In genomic region chr2:223104336-223104735, GRCh38 we compare ENCODE assay signal across 19 cellular contexts. TPM values are rescaled to one million over a fixed set of nuclear protein-coding genes. Genes with fewer than 3 reads are reported as not detected.
DNase-seq lines count a peak whose midpoint lies in the region; ATAC-seq and TF ChIP-seq lines count a peak whose summit lies in the region.
"Had no signal": no experiment of that assay in that cellular context is flagged by ENCODE, and none has a peak within 500 bp of the region (broad histone marks: within the 10 kb centered on the region; RNA-seq: fewer than 3 reads in every experiment).

No MANE protein-coding gene starts in this region.

- H2BK120ac ChIP-seq in IMR-90 (ENCODE audit: low read depth, low read length) = no peak overlapping the region

- H3K4ac ChIP-seq in IMR-90 (ENCODE audit: low read depth, low read length) = no peak overlapping the region

- H3K56ac ChIP-seq in IMR-90 (ENCODE audit: extremely low read depth, insufficient read depth, low read length) = no peak overlapping the region

- H2AK5ac ChIP-seq in IMR-90 (ENCODE audit: low read depth, low read length) = no peak overlapping the region

- peaks cover 10% of the 10 kb centered on the region; the same call in 1 of the 2 replicates for H3F3A ChIP-seq in MM.1S (ENCODE audit: insufficient read depth, low read length)

- H2BK20ac ChIP-seq in IMR-90 (ENCODE audit: low read depth, low read length) = no peak overlapping the region

- H3K9me1 ChIP-seq in IMR-90 (ENCODE audit: insufficient read depth, low read length) = no peaks in the 10 kb centered on the region

- H3K4me3 ChIP-seq in IMR-90 (ENCODE audit: insufficient read depth, low read depth, low read length) (no peak overlapping the region), MM.1S (ENCODE audit: low read length) (no peak overlapping the region)
- H3K4me3 ChIP-seq: MG63, Peyer's patch, SJCRH30 had no signal

- intact Hi-C loops in IMR-90 (cut with micrococcal nuclease) = no loop called here

- CTCF ChIA-PET in IMR-90 (lab: Yijun Ruan, JAX) = no interaction called here

- no peak overlapping the region for H3K27ac ChIP-seq in IMR-90 (ENCODE audit: insufficient read depth, low read length)
- no peak overlapping the region for H3K27ac ChIP-seq in MM.1S (ENCODE audit: low read length)
- H3K27ac ChIP-seq: Peyer's patch, SJCRH30 had no signal

- DNase-seq in IMR-90 (no peak), M059J (ENCODE audit: low read depth) (peak; percentile 29), RPMI7951 (ENCODE audit: low read depth) (peak; percentile 63), myocyte (ENCODE audit: low read depth) (peak; percentile 71), MM.1S (no peak)
- DNase-seq in stimulated activated CD4-positive, alpha-beta T cell treated with anti-CD3 and anti-CD28 coated beads, Interleukin-2, amount 100 ng/mL, for 24 hours = no peak
- DNase-seq: CD4-positive, CD25-positive, alpha-beta regulatory T cell; DMS79; HFFc6; Karpas-422; MG63; NCI-H1105 treated with DMSO at 0.1 percent for 48 hours; NCI-H2029 treated with DMSO at 0.1 percent for 48 hours; NCI-H69; Peyer's patch; SJCRH30 had no signal

- H2AK9ac ChIP-seq in IMR-90 (replicated peaks; ENCODE audit: low read depth, low read length, poor library complexity) = no peak overlapping the region

- no peaks in the 10 kb centered on the region for H3K9me2 ChIP-seq in MM.1S (replicated peaks; ENCODE audit: insufficient read depth, low read length)

- H3K18ac ChIP-seq in IMR-90 (ENCODE audit: low read depth, low read length) = no peak overlapping the region

- no peak overlapping the region for H3K9ac ChIP-seq in IMR-90 (ENCODE audit: low read depth, low read length)
- no peak overlapping the region for H3K9ac ChIP-seq in MM.1S (ENCODE audit: low read length)

- no peak for TF ChIP-seq RAD21 in IMR-90 (IDR thresholded peaks at IDR 0.05; ENCODE audit: low read length)

- H3K4me2 ChIP-seq in IMR-90 (ENCODE audit: low read depth, low read length) (no peak overlapping the region), MM.1S (ENCODE audit: low read depth, low read length) (no peak overlapping the region)

- H2AFZ ChIP-seq in IMR-90 (replicated peaks; ENCODE audit: low read length, poor library complexity) (peak overlapping the region; percentile 53), MM.1S (ENCODE audit: low read length) (no peak overlapping the region)

- BruUV-seq in IMR-90 (replicated peaks; lab: Mats Ljungman, UMichigan) = no TSS peak

- no peak for TF ChIP-seq POLR2A in IMR-90 (IDR thresholded peaks at IDR 0.05; ENCODE audit: low read depth, low read length)

- H3K4me1 ChIP-seq in IMR-90 (ENCODE audit: control insufficient read depth, insufficient read depth, low read length) = peaks cover 4% of the 10 kb centered on the region
- peaks cover 8% of the 10 kb centered on the region for H3K4me1 ChIP-seq in MM.1S (ENCODE audit: low read length)
- H3K4me1 ChIP-seq: Peyer's patch had no signal

- ATAC-seq in IMR-90 (ENCODE audit: low read depth) (no peak), GM18519 (IDR thresholded peaks at IDR 0.05; ENCODE audit: low FRiP score, unreplicated experiment) (no peak)

- H2BK15ac ChIP-seq in IMR-90 (ENCODE audit: low read depth, low read length) = no peak overlapping the region

- in situ Hi-C loops in IMR-90 (cut with MboI; ENCODE audit: low sequenced_read_pairs) = no loop called here

- H3K79me1 ChIP-seq in IMR-90 (ENCODE audit: low read depth in 1 of 2, low read length in 2 of 2) = no peaks in the 10 kb centered on the region

- POLR2A ChIA-PET in IMR-90 (lab: Charles Lee; ENCODE audit: unreplicated experiment) = no interaction called here

- H3K27me3 ChIP-seq in IMR-90 (ENCODE audit: control insufficient read depth, insufficient read depth, low read length) (no peaks in the 10 kb centered on the region; the same call in 1 of the 2 replicates), MM.1S (replicated peaks; ENCODE audit: insufficient read depth, low read length) (no peaks in the 10 kb centered on the region)
- H3K27me3 ChIP-seq: MG63, Peyer's patch, SJCRH30 had no signal

- H3K36me3 ChIP-seq in IMR-90 (ENCODE audit: control insufficient read depth, insufficient read depth, low read length) (no peaks in the 10 kb centered on the region), MM.1S (replicated peaks; ENCODE audit: insufficient read depth, low read length) (no peaks in the 10 kb centered on the region)
- H3K36me3 ChIP-seq: MG63, Peyer's patch, SJCRH30 had no signal

- dilution Hi-C loops in IMR-90 (cut with HindIII; ENCODE audit: low sequenced_read_pairs, unreplicated experiment) = no loop called here

- H3K79me2 ChIP-seq in MM.1S (ENCODE audit: low read length) = no peaks in the 10 kb centered on the region

- no peak overlapping the region for H3K23ac ChIP-seq in IMR-90 (ENCODE audit: low read depth, low read length)

- no peak overlapping the region for H3K14ac ChIP-seq in IMR-90 (replicated peaks; ENCODE audit: low read depth, low read length)

- H4K8ac ChIP-seq in IMR-90 (ENCODE audit: low read depth in 2 of 2, low read length in 2 of 2) = no peak overlapping the region

- H4K91ac ChIP-seq in IMR-90 (ENCODE audit: insufficient read depth, low read depth, low read length) = no peak overlapping the region

- H4K20me1 ChIP-seq in IMR-90 (ENCODE audit: insufficient read depth, low read length) (no peaks in the 10 kb centered on the region), MM.1S (ENCODE audit: insufficient read depth, low read length) (no peaks in the 10 kb centered on the region)

- H3K9me3 ChIP-seq in IMR-90 (ENCODE audit: control insufficient read depth, insufficient read depth, low read length) (no peaks in the 10 kb centered on the region), MM.1S (replicated peaks; ENCODE audit: insufficient read depth, low read length) (no peaks in the 10 kb centered on the region)
- H3K9me3 ChIP-seq: MG63, Peyer's patch, SJCRH30 had no signal

- 88% methylated on average over 1 of the region's 6 CpGs; no CpG with 5 or more reads in 1 of the 2 experiments for WGBS in IMR-90 (ENCODE audit: extremely low coverage in 2 of 2, insufficient read length in 1 of 2), 2 experiments

- H4K5ac ChIP-seq in IMR-90 (ENCODE audit: low read depth, low read length) = no peak overlapping the region

- TF ChIP-seq CTCF in IMR-90 (conservative IDR thresholded peaks at IDR 0.05; ENCODE audit: low read depth, low read length) = no peak
- no peak for TF ChIP-seq CTCF in MM.1S (IDR thresholded peaks at IDR 0.05; ENCODE audit: low read length)

- H2BK5ac ChIP-seq in IMR-90 (ENCODE audit: low read depth, low read length, poor library complexity, severe bottlenecking) = no peak overlapping the region

TF ChIP-seq in IMR-90, 13 proteins besides CTCF, POLR2A, EP300 and RAD21:
- TF ChIP-seq MAFK (IDR thresholded peaks at IDR 0.05; ENCODE audit: low read depth, low read length) = no peak
- no peak for TF ChIP-seq RFX5 (IDR thresholded peaks at IDR 0.05; ENCODE audit: low read depth, low read length)
- TF ChIP-seq MAZ (IDR thresholded peaks at IDR 0.05; ENCODE audit: borderline replicate concordance, low read depth, low read length) = no peak
- no peak for TF ChIP-seq ELK1 (IDR thresholded peaks at IDR 0.05; ENCODE audit: borderline replicate concordance, low read depth, low read length)
- TF ChIP-seq CHD1 (IDR thresholded peaks at IDR 0.05; ENCODE audit: low read depth, low read length) = no peak

RNA-seq across cellular contexts. Expression of gene KCNE4, which starts 52.3 kb away (rescaled TPM):
- 6.6 and 8.3 TPM in 2 replicates for total RNA-seq in IMR-90 (2012; rRNA removed)
- polyA plus RNA-seq in IMR-90 (2012; rRNA removed) = 6.8 and 8.1 TPM in 2 replicates
- 7.4 and 17.0 TPM in 2 replicates for polyA plus RNA-seq in IMR-90 (2012; cell fraction: cytosol; rRNA removed)
- polyA plus RNA-seq in IMR-90 (2012; cell fraction: nucleus; rRNA removed; ENCODE audit: low replicate concordance) = 17.7 and 50.6 TPM in 2 replicates
- total RNA-seq in M059J (2014; rRNA removed; shearing (Covaris generic)) = 11.4 and 14.5 TPM in 2 replicates
- 13.8 and 16.4 TPM in 2 replicates for total RNA-seq in RPMI7951 (2014; rRNA removed; shearing (Covaris generic))
- 27.1 and 27.9 TPM in 2 replicates for total RNA-seq in myocyte
- 38.1 TPM for polyA plus RNA-seq in myocyte (2012)
- total RNA-seq: CD4-positive, CD25-positive, alpha-beta regulatory T cell; HT1080; OCI-LY7 had no signal
- polyA plus RNA-seq: CD4-positive, CD25-positive, alpha-beta regulatory T cell had no signal

Comparison
In these comparisons a context has a peak if more than half of its experiments do, and no peak if none do; other contexts are left out.
1. DNase-seq: peak in M059J (single experiment), RPMI7951 (single experiment) and myocyte (single experiment); none in IMR-90 (single experiment), stimulated activated CD4-positive, alpha-beta T cell treated with anti-CD3 and anti-CD28 coated beads, Interleukin-2, amount 100 ng/mL, for 24 hours (0 of 2) and MM.1S (single experiment).